8 cellular contexts compared by ENCODE assay signal in the genomic region with DNA sequence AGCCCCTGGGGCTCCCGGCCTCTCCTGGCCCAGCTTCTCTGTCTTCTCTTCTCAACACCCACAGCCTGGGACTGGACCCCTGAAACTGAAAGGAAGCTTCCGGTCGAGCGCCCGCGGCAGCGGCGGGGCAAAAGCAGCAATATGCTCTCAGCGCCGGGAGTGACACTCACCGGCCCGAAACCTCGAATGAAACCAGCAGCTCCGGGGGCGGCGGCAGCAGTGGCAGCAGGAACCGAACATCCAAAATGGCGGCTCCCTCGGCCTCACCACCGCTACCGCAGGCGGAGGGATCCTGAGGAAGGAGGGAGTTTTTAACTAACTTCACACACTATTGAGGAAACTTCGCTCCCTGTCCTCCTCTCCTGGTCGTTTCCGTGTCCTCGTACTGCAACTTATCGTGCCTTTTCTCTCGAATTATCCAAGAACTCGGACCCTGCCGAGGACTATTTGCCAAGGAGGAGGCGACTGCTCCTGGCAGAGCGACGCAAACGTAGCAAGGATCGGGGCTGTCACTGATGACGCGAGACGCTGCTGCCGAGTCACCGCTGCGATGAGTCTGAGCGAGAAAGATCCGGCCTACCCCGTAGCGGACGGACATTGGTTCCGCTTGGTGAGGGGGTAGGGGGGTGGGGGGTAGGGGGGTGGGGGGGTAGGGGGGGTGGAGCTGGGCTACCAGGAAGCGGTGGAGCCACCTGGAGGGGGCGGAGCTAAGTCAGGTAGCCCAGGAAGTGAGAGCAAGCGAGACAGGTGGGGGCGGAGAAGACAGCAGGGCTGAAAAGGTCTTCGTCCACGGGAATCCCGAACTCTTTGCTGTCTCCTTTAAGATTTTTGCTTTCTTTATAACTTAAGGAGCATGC. TPM values are rescaled to one million over a fixed set of nuclear protein-coding genes. Genes with fewer than 3 reads are reported as not detected.
DNase-seq lines count a peak whose midpoint lies in the region; ATAC-seq and TF ChIP-seq lines count a peak whose summit lies in the region.

TSS of gene AP1G1 (minus strand) at position 242 of the 857 bp plus-strand sequence. CDS start 19,355 bp downstream, outside the sequence.

- intact Hi-C loops in CD14-positive monocyte (cut with micrococcal nuclease) (loop anchor here (2.0 to 10.0 kb wide), 5 partner anchors 36 to 283 kb away; partner anchors contain the start of genes ATXN1L (in 2 of the 2), IST1 (in 2 of the 2), DHX38 (in 1 of the 2) and PHLPP2 (in 1 of the 2)), left lung (cut with DNase I) (no loop called here)
- intact Hi-C loops in dendritic cell treated with granulocyte-macrophage colony-stimulating factor and Interleukin-4, amounts not matched to agents 40 ng/mL and 50 ng/mL, for 4 days (cut with micrococcal nuclease), result loop anchor here (1.0 to 5.0 kb wide), 4 partner anchors 38 to 87 kb away; partner anchors contain the start of gene ZNF821

- peaks cover 35% of the 10 kb centered on the region for H3K4me1 Mint-ChIP-seq in CD14-positive monocyte
- peaks cover 19% of the 10 kb centered on the region for H3K4me1 Mint-ChIP-seq in dendritic cell treated with granulocyte-macrophage colony-stimulating factor and Interleukin-4, amounts not matched to agents 40 ng/mL and 50 ng/mL, for 4 days (ENCODE audit: low read depth)

- peaks cover 0 to 14% of the 10 kb centered on the region in 2 donors for H3K36me3 ChIP-seq in left lung

- H3K4me3 Mint-ChIP-seq in CD14-positive monocyte, result peak within 1 kb of the TSS; percentile 96
- H3K4me3 Mint-ChIP-seq in dendritic cell treated with granulocyte-macrophage colony-stimulating factor and Interleukin-4, amounts not matched to agents 40 ng/mL and 50 ng/mL, for 4 days, result peak within 1 kb of the TSS; percentile 100

- ATAC-seq in GM19397 (IDR thresholded peaks at IDR 0.05; ENCODE audit: unreplicated experiment), result peak; percentile 79
- ATAC-seq in HG03565 (IDR thresholded peaks at IDR 0.05; ENCODE audit: unreplicated experiment), result peak; percentile 71
- peak; percentile 97 for ATAC-seq in left lung

- DNase-seq in CD14-positive monocyte (ENCODE audit: low spot score), result peak; percentile 97
- peak; percentile 78 for DNase-seq in NCI-H748 treated with DMSO at 0.1 percent for 48 hours (lab: John Stamatoyannopoulos, UW)
- DNase-seq in activated CD4-positive, alpha-beta T cell treated with anti-CD3 and anti-CD28 coated beads, Interleukin-2, amount 50 U/mL, for 24 hours (ENCODE audit: low read depth in 1 of 2, low spot score in 1 of 2), result peak; percentile 84 to 92
- DNase-seq in left lung, result peak; percentile 96 to 97
- DNase-seq in stimulated activated CD4-positive, alpha-beta T cell treated with anti-CD3 and anti-CD28 coated beads, Interleukin-2, amount 100 ng/mL, for 4 hours (ENCODE audit: low read depth), result peak; percentile 93

- no peaks in the 10 kb centered on the region for H3K9me3 Mint-ChIP-seq in CD14-positive monocyte
- no peaks in the 10 kb centered on the region for H3K9me3 Mint-ChIP-seq in dendritic cell treated with granulocyte-macrophage colony-stimulating factor and Interleukin-4, amounts not matched to agents 40 ng/mL and 50 ng/mL, for 4 days

- peak within 1 kb of the TSS; percentile 90 to 99 for H3K4me3 ChIP-seq in left lung

- peak within 1 kb of the TSS; percentile 98 to 100 (median 100) for H3K27ac Mint-ChIP-seq in CD14-positive monocyte
- peak within 1 kb of the TSS; percentile 98 for H3K27ac Mint-ChIP-seq in dendritic cell treated with granulocyte-macrophage colony-stimulating factor and Interleukin-4, amounts not matched to agents 40 ng/mL and 50 ng/mL, for 4 days

- TF ChIP-seq CTCF in CD14-positive monocyte (IDR thresholded peaks at IDR 0.05) (no peak), left lung (IDR thresholded peaks at IDR 0.05) (no peak)

- H3K27me3 Mint-ChIP-seq in CD14-positive monocyte (ENCODE audit: low read depth in 3 of 3), result no peaks in the 10 kb centered on the region
- no peaks in the 10 kb centered on the region for H3K27me3 Mint-ChIP-seq in dendritic cell treated with granulocyte-macrophage colony-stimulating factor and Interleukin-4, amounts not matched to agents 40 ng/mL and 50 ng/mL, for 4 days

- H3K9me3 ChIP-seq in left lung, result no peaks in the 10 kb centered on the region

- H3K36me3 Mint-ChIP-seq in CD14-positive monocyte, result peaks cover 0 to 20% of the 10 kb centered on the region in 2 donors
- H3K36me3 Mint-ChIP-seq in dendritic cell treated with granulocyte-macrophage colony-stimulating factor and Interleukin-4, amounts not matched to agents 40 ng/mL and 50 ng/mL, for 4 days (ENCODE audit: low read depth), result peaks cover 43% of the 10 kb centered on the region

- no peaks in the 10 kb centered on the region for H3K27me3 ChIP-seq in left lung

- peak within 1 kb of the TSS; percentile 99 for H3K27ac ChIP-seq in left lung

- H3K4me1 ChIP-seq in left lung, result peaks cover 14 to 46% of the 10 kb centered on the region in 2 donors

RNA-seq across cellular contexts. Expression of gene AP1G1, which starts in this region (rescaled TPM):
- 10 to 100 TPM in 1 of 2 donors, 1 to 10 TPM in 1; 6.7 to 10.7 TPM for polyA plus RNA-seq in CD14-positive monocyte
- 100 to 1,000 TPM in 1 of 2 donors, 10 to 100 TPM in 1; 90.4 to 100 TPM for total RNA-seq in left lung

Comparison
In these comparisons a context has a peak if more than half of its experiments do, and no peak if none do; other contexts are left out.
1. Peak in every context shown above with its lines: DNase-seq, ATAC-seq, H3K4me3 ChIP-seq and H3K27ac ChIP-seq.
2. intact Hi-C loops: an anchor here in CD14-positive monocyte (2.0 to 10.0 kb wide) and dendritic cell treated with granulocyte-macrophage colony-stimulating factor and Interleukin-4, amounts not matched to agents 40 ng/mL and 50 ng/mL, for 4 days (1.0 to 5.0 kb wide); none called in left lung.